ENCODE assay signal across 19 cellular contexts in the genomic region with DNA sequence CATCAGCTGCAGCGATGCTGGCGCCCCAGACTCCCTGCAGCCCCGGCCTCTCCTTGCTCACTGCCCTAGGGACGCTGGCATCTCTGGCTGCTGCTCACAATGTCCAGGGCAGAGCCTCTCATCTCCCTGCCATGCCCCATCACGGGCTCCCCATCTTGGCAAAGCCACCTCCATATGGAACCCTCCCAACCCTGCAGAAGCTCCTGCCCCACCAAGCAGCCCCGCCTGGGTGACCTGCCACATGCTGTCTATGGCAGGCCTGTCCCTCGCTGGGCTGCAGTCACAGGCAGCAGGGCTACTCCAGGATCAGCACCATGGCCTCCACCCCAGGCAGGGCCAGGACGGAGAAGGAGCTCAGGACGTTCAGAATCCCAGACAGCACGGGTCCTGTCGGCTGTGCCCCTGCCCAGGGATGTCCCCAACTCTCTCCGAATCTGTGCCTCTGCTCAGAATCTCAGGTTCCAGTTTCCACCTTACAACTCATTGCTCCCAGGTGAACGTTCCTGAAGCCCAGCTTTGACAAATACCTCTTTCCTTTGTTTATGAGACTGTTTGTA. TPM values are rescaled to one million over a fixed set of nuclear protein-coding genes. Genes with fewer than 3 reads are reported as not detected.
DNase-seq lines count a peak whose midpoint lies in the region; ATAC-seq and TF ChIP-seq lines count a peak whose summit lies in the region.
"Had no signal": no experiment of that assay in that cellular context is flagged by ENCODE, and none has a peak within 500 bp of the region (broad histone marks: within the 10 kb centered on the region; RNA-seq: fewer than 3 reads in every experiment).

No MANE protein-coding gene starts in this region.

- H3K27me3 ChIP-seq in lower lobe of right lung (ENCODE audit: low read depth) (no peaks in the 10 kb centered on the region), upper lobe of right lung (no peaks in the 10 kb centered on the region)

- TF ChIP-seq CTCF in RWPE1 (conservative IDR thresholded peaks at IDR 0.05; ENCODE audit: low read depth) (no peak), lower lobe of right lung (IDR thresholded peaks at IDR 0.05) (no peak), upper lobe of right lung (IDR thresholded peaks at IDR 0.05) (no peak)

- H3K4me1 ChIP-seq in lower lobe of right lung (peaks cover 13% of the 10 kb centered on the region), upper lobe of right lung (peaks cover 14% of the 10 kb centered on the region)

- DNase-seq in left cardiac atrium (peak; percentile 7), left ventricle myocardium superior (no peak), RWPE1 (ENCODE audit: low spot score) (no peak), lower lobe of right lung (peak; percentile 43), upper lobe of right lung (peak; percentile 57), SIG-M5 treated with dmso at 0.1 percent for 504 hours (lab: John Stamatoyannopoulos, UW; ENCODE audit: unreplicated experiment) (no peak)
- DNase-seq: ACHN; CD4-positive, CD25-positive, alpha-beta regulatory T cell; COR-L47; DMS 273 treated with DMSO at 0.1 percent for 48 hours; DND-41; HFFc6; KG1; NCI-H1694 treated with DMSO at 0.1 percent for 48 hours; NCI-H2227 treated with DMSO at 0.1 percent for 48 hours; NCI-H510A treated with DMSO at 0.1 percent for 48 hours; NCI-H774; OCI-M1 had no signal

- H3K36me3 ChIP-seq in lower lobe of right lung, result no peaks in the 10 kb centered on the region
- no peaks in the 10 kb centered on the region for H3K36me3 ChIP-seq in upper lobe of right lung

- no peaks in the 10 kb centered on the region for H3K9me3 ChIP-seq in lower lobe of right lung
- H3K9me3 ChIP-seq in upper lobe of right lung, result no peaks in the 10 kb centered on the region

- no peak overlapping the region for H3K4me3 ChIP-seq in lower lobe of right lung
- no peak overlapping the region for H3K4me3 ChIP-seq in upper lobe of right lung

- POLR2A ChIA-PET in RWPE1 (lab: Yijun Ruan, JAX; ENCODE audit: low non-redundant PET), result no interaction called here

- CTCF ChIA-PET in RWPE1 (lab: Yijun Ruan, JAX), result interaction anchor here (1.1 kb wide), 1 partner anchor 12 kb away, joined by 3 read pairs; no protein-coding TSS in a partner anchor

- H3K27ac ChIP-seq in RWPE1, result peak overlapping the region; percentile 96
- H3K27ac ChIP-seq in lower lobe of right lung, result no peak overlapping the region
- H3K27ac ChIP-seq in upper lobe of right lung, result no peak overlapping the region

- intact Hi-C loops in left cardiac atrium (cut with DNase I) (no loop called here), left ventricle myocardium superior (cut with micrococcal nuclease) (no loop called here), lower lobe of right lung (cut with DNase I) (no loop called here), upper lobe of right lung (cut with DNase I) (no loop called here)

- ATAC-seq in left cardiac atrium (no peak), left ventricle myocardium superior (no peak), lower lobe of right lung (no peak), upper lobe of right lung (no peak), HG02763 (IDR thresholded peaks at IDR 0.05; ENCODE audit: unreplicated experiment) (no peak)

RNA-seq across cellular contexts. Expression of a gene that starts 58.4 kb away (rescaled TPM):
- total RNA-seq in left cardiac atrium, result 10 to 100 TPM; 18.6 to 20.4 TPM
- total RNA-seq in left ventricle myocardium superior, result 23.8 TPM
- 48.1 TPM for total RNA-seq in lower lobe of right lung
- total RNA-seq in upper lobe of right lung, result 53.5 TPM

Comparison
In these comparisons a context has a peak if more than half of its experiments do, and no peak if none do; other contexts are left out.
1. DNase-seq: peak in left cardiac atrium (single experiment), lower lobe of right lung (single experiment) and upper lobe of right lung (single experiment); none in left ventricle myocardium superior (single experiment), RWPE1 (single experiment) and SIG-M5 treated with dmso at 0.1 percent for 504 hours (single experiment).